ENCODE assay signal across 17 cellular contexts in genomic region chr7:154843670-154844237, GRCh38.
DNase-seq lines count a peak whose midpoint lies in the region; ATAC-seq and TF ChIP-seq lines count a peak whose summit lies in the region.
"Had no signal": no experiment of that assay in that cellular context is flagged by ENCODE, and none has a peak within 500 bp of the region (broad histone marks: within the 10 kb centered on the region; RNA-seq: fewer than 3 reads in every experiment).

No MANE protein-coding gene starts in this region.

- H3K4me3 ChIP-seq in SJCRH30 (no peak overlapping the region), upper lobe of left lung (no peak overlapping the region)

- H3K27me3 ChIP-seq in SJCRH30 (no peaks in the 10 kb centered on the region), upper lobe of left lung (no peaks in the 10 kb centered on the region)
- H3K27me3 ChIP-seq: BE2C had no signal

- WGBS in upper lobe of left lung, 2 donors, result 89 to 95% methylated on average over 5 of the region's 5 CpGs

- TF ChIP-seq CTCF in upper lobe of left lung (IDR thresholded peaks at IDR 0.05), result no peak

- DNase-seq in SJCRH30 (no peak), pons (ENCODE audit: low spot score) (peak; percentile 22), upper lobe of left lung (no peak), COLO829 (ENCODE audit: low spot score) (no peak)
- DNase-seq: ACHN; BE2C; CD4-positive, alpha-beta T cell; DMS79 treated with DMSO at 0.1 percent for 48 hours; GF-D8; GOT3; HFFc6 had no signal

- no peak for TF ChIP-seq POLR2A in upper lobe of left lung (IDR thresholded peaks at IDR 0.05)

- no peaks in the 10 kb centered on the region for H3K9me3 ChIP-seq in SJCRH30 (replicated peaks)
- H3K9me3 ChIP-seq in upper lobe of left lung, result no peaks in the 10 kb centered on the region
- H3K9me3 ChIP-seq: BE2C had no signal

- peak; percentile 52 for ATAC-seq in GM18907 (IDR thresholded peaks at IDR 0.05; ENCODE audit: unreplicated experiment)
- peak; percentile 68 for ATAC-seq in GM19463 (IDR thresholded peaks at IDR 0.05; ENCODE audit: unreplicated experiment)
- no peak for ATAC-seq in upper lobe of left lung (ENCODE audit: low FRiP score in 2 of 2)
- ATAC-seq in HG03139 (IDR thresholded peaks at IDR 0.05; ENCODE audit: unreplicated experiment), result no peak
- ATAC-seq: HCT116 had no signal

- H3K27ac ChIP-seq in SJCRH30 (peak overlapping the region; percentile 94), upper lobe of left lung (no peak overlapping the region)
- H3K27ac ChIP-seq: C4-2B, KMS-11 had no signal

- H3K4me1 ChIP-seq in SJCRH30, result peaks cover 33% of the 10 kb centered on the region
- peaks cover 0 to 8% (median 7%) of the 10 kb centered on the region in 4 donors for H3K4me1 ChIP-seq in upper lobe of left lung

- no peak for TF ChIP-seq EP300 in upper lobe of left lung (IDR thresholded peaks at IDR 0.05)

- no peaks in the 10 kb centered on the region for H3K36me3 ChIP-seq in SJCRH30
- H3K36me3 ChIP-seq in upper lobe of left lung, result no peaks in the 10 kb centered on the region
- H3K36me3 ChIP-seq: BE2C had no signal

Comparison
In these comparisons a context has a peak if more than half of its experiments do, and no peak if none do; other contexts are left out.
1. ATAC-seq: peak in GM18907 (single experiment) and GM19463 (single experiment); none in upper lobe of left lung (0 of 2) and HG03139 (single experiment).